14 cellular contexts compared by ENCODE assay signal in the genomic region with DNA sequence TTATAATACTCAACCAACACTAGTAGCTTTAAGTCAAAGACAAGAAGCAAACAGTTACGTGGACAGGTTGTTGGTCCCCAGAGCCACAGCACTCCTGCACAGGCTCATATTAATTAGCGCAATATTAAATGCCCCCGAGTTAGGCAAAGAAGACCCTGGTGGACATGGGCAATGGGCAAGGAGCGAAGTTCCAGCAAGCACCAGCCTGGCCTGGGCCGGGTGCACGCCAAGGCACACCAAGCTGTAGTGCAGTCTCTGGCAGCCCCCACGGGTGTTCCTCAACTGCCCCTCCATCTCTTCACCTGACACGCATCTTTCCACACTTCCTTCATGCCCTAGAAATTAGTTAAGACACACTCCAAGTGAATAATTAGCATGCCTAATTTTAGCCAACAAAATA. TPM values are rescaled to one million over a fixed set of nuclear protein-coding genes. Genes with fewer than 3 reads are reported as not detected.
"Had no signal": no experiment of that assay in that cellular context is flagged by ENCODE, and none has a peak within 500 bp of the region (broad histone marks: within the 10 kb centered on the region; RNA-seq: fewer than 3 reads in every experiment).

No MANE protein-coding gene starts in this region.

- H3K27me3 ChIP-seq: breast epithelium, foreskin keratinocyte had no signal

- H3K4me2 ChIP-seq: SK-N-SH had no signal

- H3K27ac ChIP-seq: foreskin keratinocyte, psoas muscle had no signal

- H3K4me1 ChIP-seq: psoas muscle had no signal

- H3K4me3 ChIP-seq: breast epithelium, psoas muscle had no signal

- H3K9me3 ChIP-seq: breast epithelium, psoas muscle, SK-N-SH had no signal

- ATAC-seq: foreskin keratinocyte; naive thymus-derived CD4-positive, alpha-beta T cell; psoas muscle; stimulated activated effector memory CD8-positive, alpha-beta T cell treated with anti-CD3 and anti-CD28 coated beads, Interleukin-12 subunit alpha, Interleukin-12 subunit beta, amount 100 ng/mL, for 72 hours had no signal

- DNase-seq: activated CD4-positive, alpha-beta T cell treated with anti-CD3 and anti-CD28 coated beads, Interleukin-2, amount 50 U/mL, for 4 hours; activated CD4-positive, CD25-positive, alpha-beta regulatory T cell treated with anti-CD3 and anti-CD28 coated beads, Interleukin-2, amount 50 U/mL, for 72 hours; activated naive CD4-positive, alpha-beta T cell treated with Interleukin-2 at 50 U/mL for 16 hours; activated T-cell treated with anti-CD3 and anti-CD28 coated beads for 4 hours; anterior cingulate cortex; foreskin keratinocyte; head of caudate nucleus; naive thymus-derived CD4-positive, alpha-beta T cell; psoas muscle; SK-N-SH; T-helper 1 cell; T1000 had no signal

- H3K36me3 ChIP-seq: breast epithelium had no signal

- H3K9ac ChIP-seq: SK-N-SH had no signal

RNA-seq across cellular contexts. Expression of a gene that starts 20.1 kb away (rescaled TPM):
- polyA plus RNA-seq: naive thymus-derived CD4-positive, alpha-beta T cell had no signal
